2 cellular contexts compared by ENCODE assay signal in the genomic region with DNA sequence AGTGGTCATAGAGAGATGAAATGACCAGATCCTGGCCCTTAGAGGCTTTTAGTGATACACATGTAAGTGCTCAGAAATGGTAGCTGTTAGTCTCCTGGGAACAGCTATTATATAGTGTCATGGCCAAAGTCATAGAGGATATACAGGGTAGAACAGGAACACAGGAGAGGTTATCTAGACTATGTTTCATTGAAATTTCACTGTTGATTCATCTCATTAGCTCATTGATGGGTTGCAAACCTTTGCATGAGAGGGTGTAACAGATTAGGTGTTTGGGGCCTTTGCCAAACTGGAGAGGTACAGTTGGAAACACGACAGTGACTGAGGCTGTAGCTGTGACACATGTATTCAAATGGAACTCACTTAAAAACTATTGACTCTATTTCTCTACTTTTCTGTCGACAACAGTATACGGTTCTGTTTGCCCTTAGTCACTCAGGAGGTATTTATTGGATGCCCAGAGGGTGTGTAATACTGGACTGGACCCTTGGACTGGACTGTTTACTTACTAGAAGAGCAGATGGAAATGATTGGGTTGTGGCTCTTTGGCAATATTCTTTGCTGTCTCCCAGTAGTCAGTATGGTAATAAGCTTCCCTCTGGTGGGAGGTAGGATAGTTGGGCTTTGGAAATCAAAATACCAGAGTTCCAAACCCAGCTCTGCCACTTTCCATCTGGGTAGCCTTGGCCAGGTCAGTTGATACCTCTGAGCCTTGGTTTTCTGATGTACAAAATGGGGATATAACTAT.
TF ChIP-seq lines count a peak whose summit lies in the region.

No MANE protein-coding gene starts in this region.

TF ChIP-seq in A549, 52 proteins besides CTCF, POLR2A, EP300 and RAD21 (continued from another document):
- no peak for TF ChIP-seq HOXB13 (CRISPR knock-in tag; IDR thresholded peaks at IDR 0.05; ENCODE audit: low read depth)
- TF ChIP-seq NPAS2 (CRISPR knock-in tag; IDR thresholded peaks at IDR 0.05; ENCODE audit: borderline replicate concordance), result no peak
- peak; percentile 86 for TF ChIP-seq GATA3 (IDR thresholded peaks at IDR 0.05; ENCODE audit: borderline replicate concordance)
- TF ChIP-seq RCOR1 (IDR thresholded peaks at IDR 0.05; ENCODE audit: low read depth, low read length), result no peak
- peak; percentile 56 to 76; a peak in 2 of 4 replicates for TF ChIP-seq CEBPB (IDR thresholded peaks at IDR 0.05)
- no peak for TF ChIP-seq EHF (CRISPR knock-in tag; IDR thresholded peaks at IDR 0.05)
- TF ChIP-seq ZSCAN20 (CRISPR knock-in tag; IDR thresholded peaks at IDR 0.05), result no peak
- peak; percentile 58 for TF ChIP-seq FOSL2 (IDR thresholded peaks at IDR 0.05)
- TF ChIP-seq FOSL2 (CRISPR knock-in tag; IDR thresholded peaks at IDR 0.05), result peak; percentile 90
- TF ChIP-seq, protein P1, sequence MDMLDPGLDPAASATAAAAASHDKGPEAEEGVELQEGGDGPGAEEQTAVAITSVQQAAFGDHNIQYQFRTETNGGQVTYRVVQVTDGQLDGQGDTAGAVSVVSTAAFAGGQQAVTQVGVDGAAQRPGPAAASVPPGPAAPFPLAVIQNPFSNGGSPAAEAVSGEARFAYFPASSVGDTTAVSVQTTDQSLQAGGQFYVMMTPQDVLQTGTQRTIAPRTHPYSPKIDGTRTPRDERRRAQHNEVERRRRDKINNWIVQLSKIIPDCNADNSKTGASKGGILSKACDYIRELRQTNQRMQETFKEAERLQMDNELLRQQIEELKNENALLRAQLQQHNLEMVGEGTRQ (IDR thresholded peaks at IDR 0.05), result no peak
- TF ChIP-seq, protein P2, sequence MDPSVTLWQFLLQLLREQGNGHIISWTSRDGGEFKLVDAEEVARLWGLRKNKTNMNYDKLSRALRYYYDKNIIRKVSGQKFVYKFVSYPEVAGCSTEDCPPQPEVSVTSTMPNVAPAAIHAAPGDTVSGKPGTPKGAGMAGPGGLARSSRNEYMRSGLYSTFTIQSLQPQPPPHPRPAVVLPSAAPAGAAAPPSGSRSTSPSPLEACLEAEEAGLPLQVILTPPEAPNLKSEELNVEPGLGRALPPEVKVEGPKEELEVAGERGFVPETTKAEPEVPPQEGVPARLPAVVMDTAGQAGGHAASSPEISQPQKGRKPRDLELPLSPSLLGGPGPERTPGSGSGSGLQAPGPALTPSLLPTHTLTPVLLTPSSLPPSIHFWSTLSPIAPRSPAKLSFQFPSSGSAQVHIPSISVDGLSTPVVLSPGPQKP (IDR thresholded peaks at IDR 0.05; ENCODE audit: low read depth, low read length), result no peak

TF ChIP-seq in WTC11, 78 proteins besides CTCF, POLR2A, EP300 and RAD21 (continued from another document):
- TF ChIP-seq, protein P3, sequence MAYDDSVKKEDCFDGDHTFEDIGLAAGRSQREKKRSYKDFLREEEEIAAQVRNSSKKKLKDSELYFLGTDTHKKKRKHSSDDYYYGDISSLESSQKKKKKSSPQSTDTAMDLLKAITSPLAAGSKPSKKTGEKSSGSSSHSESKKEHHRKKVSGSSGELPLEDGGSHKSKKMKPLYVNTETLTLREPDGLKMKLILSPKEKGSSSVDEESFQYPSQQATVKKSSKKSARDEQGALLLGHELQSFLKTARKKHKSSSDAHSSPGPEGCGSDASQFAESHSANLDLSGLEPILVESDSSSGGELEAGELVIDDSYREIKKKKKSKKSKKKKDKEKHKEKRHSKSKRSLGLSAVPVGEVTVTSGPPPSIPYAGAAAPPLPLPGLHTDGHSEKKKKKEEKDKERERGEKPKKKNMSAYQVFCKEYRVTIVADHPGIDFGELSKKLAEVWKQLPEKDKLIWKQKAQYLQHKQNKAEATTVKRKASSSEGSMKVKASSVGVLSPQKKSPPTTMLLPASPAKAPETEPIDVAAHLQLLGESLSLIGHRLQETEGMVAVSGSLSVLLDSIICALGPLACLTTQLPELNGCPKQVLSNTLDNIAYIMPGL (CRISPR knock-in tag; IDR thresholded peaks at IDR 0.05), result no peak
- no peak for TF ChIP-seq NR3C1 (CRISPR knock-in tag; conservative IDR thresholded peaks at IDR 0.05; ENCODE audit: low read depth)
- TF ChIP-seq, protein P4, sequence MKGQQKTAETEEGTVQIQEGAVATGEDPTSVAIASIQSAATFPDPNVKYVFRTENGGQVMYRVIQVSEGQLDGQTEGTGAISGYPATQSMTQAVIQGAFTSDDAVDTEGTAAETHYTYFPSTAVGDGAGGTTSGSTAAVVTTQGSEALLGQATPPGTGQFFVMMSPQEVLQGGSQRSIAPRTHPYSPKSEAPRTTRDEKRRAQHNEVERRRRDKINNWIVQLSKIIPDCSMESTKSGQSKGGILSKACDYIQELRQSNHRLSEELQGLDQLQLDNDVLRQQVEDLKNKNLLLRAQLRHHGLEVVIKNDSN (CRISPR knock-in tag; IDR thresholded peaks at IDR 0.05), result no peak
